Comparison of ENCODE assay signal across 1 cellular context in genomic region chr19:1383311-1384084, GRCh38.
TF ChIP-seq lines count a peak whose summit lies in the region.

NDUFS7 (plus strand) TSS chr19:1383907; CDS start chr19:1383927, 20 bp downstream.

TF ChIP-seq in HepG2, 621 proteins besides CTCF, POLR2A, EP300 and RAD21 (continued from another document and continues in another):
- TF ChIP-seq ARID5B (CRISPR knock-in tag; IDR thresholded peaks at IDR 0.05) (peak; percentile 68; the same call in 1 of the 2 replicates), CREB3 (CRISPR knock-in tag; IDR thresholded peaks at IDR 0.05) (peak; percentile 93), RFX5 (IDR thresholded peaks at IDR 0.05; ENCODE audit: low read depth, low read length) (no peak; the same call in 1 of the 2 replicates), ZNF430 (CRISPR knock-in tag; IDR thresholded peaks at IDR 0.05) (peak; percentile 85; the same call in 1 of the 2 replicates), SKI (IDR thresholded peaks at IDR 0.05; ENCODE audit: partially characterized antibody) (peak; percentile 91), ZBTB8A (CRISPR knock-in tag; IDR thresholded peaks at IDR 0.05; ENCODE audit: borderline replicate concordance, low read depth) (peak; percentile 54; the same call in 1 of the 2 replicates), PRDM4 (CRISPR knock-in tag; IDR thresholded peaks at IDR 0.05; ENCODE audit: borderline replicate concordance) (peak; percentile 49), ZNF18 (CRISPR knock-in tag; IDR thresholded peaks at IDR 0.05; ENCODE audit: insufficient replicate concordance) (peak; percentile 68), ZNF746 (CRISPR knock-in tag; IDR thresholded peaks at IDR 0.05) (peak; percentile 84; the same call in 1 of the 2 replicates), ZBTB20 (CRISPR knock-in tag; IDR thresholded peaks at IDR 0.05; ENCODE audit: borderline replicate concordance, low read depth) (peak; percentile 93), ZNF782 (CRISPR knock-in tag; IDR thresholded peaks at IDR 0.05; ENCODE audit: borderline replicate concordance) (peak; percentile 97), ZNF275 (CRISPR knock-in tag; IDR thresholded peaks at IDR 0.05; ENCODE audit: borderline replicate concordance) (peak; percentile 90), ZNF792 (CRISPR knock-in tag; IDR thresholded peaks at IDR 0.05) (peak; percentile 91), NR3C1 (CRISPR knock-in tag; IDR thresholded peaks at IDR 0.05) (0 out of 2 replicates have a peak, but pooled peaks have one; percentile 46), KMT2A (CRISPR knock-in tag; IDR thresholded peaks at IDR 0.05) (peak; percentile 89), ZNF451 (CRISPR knock-in tag; IDR thresholded peaks at IDR 0.05) (peak; percentile 83), GATA4 (IDR thresholded peaks at IDR 0.05; ENCODE audit: borderline replicate concordance, low read depth) (no peak), RBM39 (IDR thresholded peaks at IDR 0.05; ENCODE audit: low read depth, low read length, poor library complexity, severe bottlenecking) (peak; percentile 97), SKIL (CRISPR knock-in tag; IDR thresholded peaks at IDR 0.05; ENCODE audit: borderline replicate concordance) (peak; percentile 74), ZNF33B (CRISPR knock-in tag; IDR thresholded peaks at IDR 0.05) (peak; percentile 99), BHLHE40 (IDR thresholded peaks at IDR 0.05; ENCODE audit: low read length) (peak; percentile 82), LRRFIP1 (CRISPR knock-in tag; conservative IDR thresholded peaks at IDR 0.05) (peak; percentile 92), ZNF205 (CRISPR knock-in tag; IDR thresholded peaks at IDR 0.05) (peak; percentile 92), CENPX (CRISPR knock-in tag; IDR thresholded peaks at IDR 0.05) (peak; percentile 63; the same call in 1 of the 2 replicates), CERS6 (CRISPR knock-in tag; IDR thresholded peaks at IDR 0.05) (peak; percentile 87), ZNF720 (CRISPR knock-in tag; IDR thresholded peaks at IDR 0.05) (peak; percentile 58; the same call in 1 of the 2 replicates), NFAT5 (CRISPR knock-in tag; IDR thresholded peaks at IDR 0.05) (peak; percentile 81), KAT2B (IDR thresholded peaks at IDR 0.05; ENCODE audit: borderline replicate concordance, low read depth, low read length) (no peak), ZNF598 (CRISPR knock-in tag; IDR thresholded peaks at IDR 0.05; ENCODE audit: borderline replicate concordance) (peak; percentile 97), ZSCAN31 (CRISPR knock-in tag; IDR thresholded peaks at IDR 0.05; ENCODE audit: low read depth) (peak; percentile 97), NFATC3 (CRISPR knock-in tag; IDR thresholded peaks at IDR 0.05) (peak; percentile 96), ATF1 (CRISPR knock-in tag; IDR thresholded peaks at IDR 0.05) (peak; percentile 80), ZNF652 (CRISPR knock-in tag; IDR thresholded peaks at IDR 0.05; ENCODE audit: borderline replicate concordance, low read depth) (no peak), KDM4B (CRISPR knock-in tag; IDR thresholded peaks at IDR 0.05) (peak; percentile 93; the same call in 1 of the 2 replicates), ZNF562 (CRISPR knock-in tag; IDR thresholded peaks at IDR 0.05; ENCODE audit: borderline replicate concordance) (0 out of 2 replicates have a peak, but pooled peaks have one; percentile 65), RXRA (CRISPR knock-in tag; IDR thresholded peaks at IDR 0.05) (peak; percentile 98), MXI1 (IDR thresholded peaks at IDR 0.05; ENCODE audit: borderline replicate concordance, low read depth, low read length) (peak; percentile 67; the same call in 1 of the 3 replicates)
